Comparison of ENCODE assay signal across 23 cellular contexts in genomic region chr10:20888620-20889337, GRCh38. TPM values are rescaled to one million over a fixed set of nuclear protein-coding genes. Genes with fewer than 3 reads are reported as not detected.
DNase-seq lines count a peak whose midpoint lies in the region; ATAC-seq and TF ChIP-seq lines count a peak whose summit lies in the region.
"Had no signal": no experiment of that assay in that cellular context is flagged by ENCODE, and none has a peak within 500 bp of the region (broad histone marks: within the 10 kb centered on the region; RNA-seq: fewer than 3 reads in every experiment).

No MANE protein-coding gene starts in this region.

- TF ChIP-seq CTCF in choroid plexus epithelial cell (conservative IDR thresholded peaks at IDR 0.05; ENCODE audit: low read depth, low read length): peak; percentile 24
- peak; percentile 32 for TF ChIP-seq CTCF in osteocyte (IDR thresholded peaks at IDR 0.05)

- H3K4me1 Mint-ChIP-seq in osteocyte (ENCODE audit: unreplicated experiment): no peaks in the 10 kb centered on the region

- 28% methylated on average over 7 of the region's 7 CpGs for WGBS in right cardiac atrium

- no peak for ATAC-seq in right cardiac atrium
- ATAC-seq in Right ventricle myocardium inferior: no peak
- no peak for ATAC-seq in HG02840 (IDR thresholded peaks at IDR 0.05; ENCODE audit: low FRiP score, unreplicated experiment)
- ATAC-seq in GM19035 (IDR thresholded peaks at IDR 0.05; ENCODE audit: unreplicated experiment): no peak
- ATAC-seq: effector memory CD8-positive, alpha-beta T cell; gastroesophageal sphincter; mucosa of descending colon; Panc1; stimulated activated naive CD8-positive, alpha-beta T cell treated with anti-CD3 and anti-CD28 coated beads, Interleukin-15, Interleukin-2, amounts not matched to agents 100 U/mL and 50 U/mL, for 24 hours had no signal

- H3K27me3 Mint-ChIP-seq in osteocyte (ENCODE audit: unreplicated experiment): peaks cover 23% of the 10 kb centered on the region
- H3K27me3 Mint-ChIP-seq: effector memory CD8-positive, alpha-beta T cell had no signal

- DNase-seq in right cardiac atrium (no peak), Right ventricle myocardium inferior (ENCODE audit: missing footprints) (no peak), NCI-H748 (lab: John Stamatoyannopoulos, UW; ENCODE audit: unreplicated experiment) (peak; percentile 49), choroid plexus epithelial cell (ENCODE audit: low read depth) (peak; percentile 63), osteocyte (ENCODE audit: extremely low spot score, unreplicated experiment) (no peak), SK-N-DZ (ENCODE audit: low spot score) (no peak)
- DNase-seq: activated CD4-positive, alpha-beta T cell treated with anti-CD3 and anti-CD28 coated beads for 48 hours; activated naive CD4-positive, alpha-beta T cell treated with anti-CD3 and anti-CD28 coated beads, Interleukin-2, amount 50 U/mL, for 16 hours; DMS79; effector memory CD8-positive, alpha-beta T cell; GOT3; mucosa of descending colon; NCI-H1105; NCI-H446 treated with DMSO at 0.1 percent for 48 hours; small intestine; stimulated activated naive CD8-positive, alpha-beta T cell treated with anti-CD3 and anti-CD28 coated beads, Interleukin-15, Interleukin-2, amounts not matched to agents 100 U/mL and 50 U/mL, for 24 hours had no signal

- H3K4me3 Mint-ChIP-seq in osteocyte (ENCODE audit: unreplicated experiment): no peak overlapping the region
- H3K4me3 Mint-ChIP-seq: effector memory CD8-positive, alpha-beta T cell had no signal

- H3K9me3 ChIP-seq in right cardiac atrium (ENCODE audit: control insufficient read depth, low read length): no peaks in the 10 kb centered on the region
- H3K9me3 ChIP-seq: BLaER1, gastroesophageal sphincter, mucosa of descending colon had no signal

- H3K36me3 Mint-ChIP-seq in osteocyte (ENCODE audit: unreplicated experiment): no peaks in the 10 kb centered on the region

- no peaks in the 10 kb centered on the region for H3K27me3 ChIP-seq in right cardiac atrium (ENCODE audit: control insufficient read depth, insufficient read depth)
- H3K27me3 ChIP-seq: BLaER1, gastroesophageal sphincter had no signal

- H3K4me3 ChIP-seq in right cardiac atrium (ENCODE audit: low read length) (peak overlapping the region; percentile 32), choroid plexus epithelial cell (ENCODE audit: low read depth, low read length) (no peak overlapping the region)
- H3K4me3 ChIP-seq: BLaER1, gastroesophageal sphincter, mucosa of descending colon had no signal

- H3K27ac ChIP-seq in right cardiac atrium (ENCODE audit: low read length): no peak overlapping the region
- H3K27ac ChIP-seq: BLaER1, gastroesophageal sphincter, parathyroid adenoma had no signal

- H3K27ac Mint-ChIP-seq in osteocyte (ENCODE audit: unreplicated experiment): no peak overlapping the region
- H3K27ac Mint-ChIP-seq: effector memory CD8-positive, alpha-beta T cell had no signal

- intact Hi-C loops in right cardiac atrium (cut with DNase I) (loop anchor here in 1 of 4 donors (10.0 kb wide), 1 partner anchor 126 kb away; no protein-coding TSS in a partner anchor), Right ventricle myocardium inferior (cut with DNase I) (loop anchor here (10.0 kb wide), 1 partner anchor 376 kb away; no protein-coding TSS in a partner anchor)

- H3K9me3 Mint-ChIP-seq in osteocyte (ENCODE audit: unreplicated experiment): no peaks in the 10 kb centered on the region

- H3K4me1 ChIP-seq in right cardiac atrium (ENCODE audit: control insufficient read depth, insufficient read depth, low read length): no peaks in the 10 kb centered on the region
- H3K4me1 ChIP-seq: BLaER1, gastroesophageal sphincter, parathyroid adenoma had no signal

RNA-seq across cellular contexts. Expression of gene NEBL, which starts 8.3 kb away (rescaled TPM):
- total RNA-seq in right cardiac atrium (100 to 1,000 TPM; 477 to 628 (median 505) TPM), Right ventricle myocardium inferior (666 TPM), osteocyte (0.30 and 0.31 TPM in 2 replicates)
- 257 TPM for polyA plus RNA-seq in right cardiac atrium
- 0.99 and 2.6 TPM in 2 replicates for polyA plus RNA-seq in SK-N-DZ (2014; cell fraction: cytosol; rRNA removed)
- 5.8 and 8.7 TPM in 2 replicates for polyA plus RNA-seq in SK-N-DZ (2014; cell fraction: nucleus; rRNA removed)
- total RNA-seq: T-helper 2 cell treated with Interferon-gamma antibody and Interleukin-4, amounts not matched to agents 100 ng/mL and 5 ng/mL, for 36 hours had no signal

Comparison
In these comparisons a context has a peak if more than half of its experiments do, and no peak if none do; other contexts are left out.
1. DNase-seq: peak in NCI-H748 (single experiment) and choroid plexus epithelial cell (single experiment); none in right cardiac atrium (0 of 3), Right ventricle myocardium inferior (single experiment), osteocyte (single experiment) and SK-N-DZ (single experiment).
2. RNA of gene NEBL, which starts 8.3 kb away (total RNA-seq): 666 TPM in Right ventricle myocardium inferior (single experiment) and 477 to 628 TPM in right cardiac atrium; 0.30 to 0.31 TPM in osteocyte; every median in the first group is over 100 times any median in the second.